Comparison of ENCODE assay signal across 1 cellular context in genomic region chr7:2412587-2413201, GRCh38.
TF ChIP-seq lines count a peak whose summit lies in the region.

No MANE protein-coding gene starts in this region.

TF ChIP-seq in K562, 482 proteins besides CTCF, POLR2A, EP300 and RAD21:
- TF ChIP-seq NONO (IDR thresholded peaks at IDR 0.05; ENCODE audit: low read depth in 2 of 2, low read length in 1 of 2) (no peak), ZFX (CRISPR knock-in tag; IDR thresholded peaks at IDR 0.05) (peak; percentile 36; the same call in 1 of the 2 replicates), MNT (conservative IDR thresholded peaks at IDR 0.05) (no peak)
